ENCODE assay signal across 20 cellular contexts in genomic region chr21:14981246-14981645, GRCh38.
"Had no signal": no experiment of that assay in that cellular context is flagged by ENCODE, and none has a peak within 500 bp of the region (broad histone marks: within the 10 kb centered on the region; RNA-seq: fewer than 3 reads in every experiment).

No MANE protein-coding gene starts in this region.

- ATAC-seq: activated T-cell treated with anti-CD3 and anti-CD28 coated beads, Interleukin-2, amount 50 U/mL, for 4 hours; gastrocnemius medialis; natural killer cell treated with Interleukin-12 subunit alpha and Interleukin-12 subunit beta and Interleukin-15 and Interleukin-18, amount 100 ng/mL, for 72 hours; right cardiac atrium had no signal

- DNase-seq: activated CD4-positive, alpha-beta T cell treated with anti-CD3 and anti-CD28 coated beads for 4 hours; activated CD4-positive, alpha-beta T cell treated with anti-CD3 and anti-CD28 coated beads, Interleukin-2, amount 50 U/mL, for 48 hours; activated CD4-positive, CD25-positive, alpha-beta regulatory T cell; activated CD8-positive, alpha-beta memory T cell treated with anti-CD3 and anti-CD28 coated beads, Interleukin-2, amount 50 U/mL, for 48 hours; activated naive CD4-positive, alpha-beta T cell; activated naive CD8-positive, alpha-beta T cell treated with anti-CD3 and anti-CD28 coated beads, Interleukin-2, amount 10 ng/mL, durations not matched to agents 7 days and 5 days; activated T-cell treated with anti-CD3 and anti-CD28 coated beads, Interleukin-2, amount 50 U/mL, for 4 hours; amniotic stem cell; colonic mucosa; dorsolateral prefrontal cortex; esophagus squamous epithelium; gastrocnemius medialis; hippocampal formation; kidney glomerular epithelial cell; ovary; stimulated activated CD4-positive, alpha-beta T cell treated with anti-CD3 and anti-CD28 coated beads, Interleukin-4, amount 100 ng/mL, for 24 hours; substantia nigra; thyroid gland had no signal
